Comparison of ENCODE assay signal across 1 cellular context in genomic region chr12:65602579-65603295, GRCh38.
TF ChIP-seq lines count a peak whose summit lies in the region.

No MANE protein-coding gene starts in this region.

TF ChIP-seq in HEK293, 187 proteins besides CTCF, POLR2A, EP300 and RAD21 (continued from another document and continues in another):
- 0 out of 2 replicates have a peak, but pooled peaks have one; percentile 51 for TF ChIP-seq ZEB2 (tag by site-specific recombination; IDR thresholded peaks at IDR 0.05)
- peak; percentile 66 for TF ChIP-seq ZBTB17 (tag by site-specific recombination; IDR thresholded peaks at IDR 0.05)
- TF ChIP-seq ZNF335 (tag by site-specific recombination; conservative IDR thresholded peaks at IDR 0.05) = peak; percentile 89
- no peak for TF ChIP-seq ZNF513 (tag by site-specific recombination; IDR thresholded peaks at IDR 0.05)
- TF ChIP-seq, protein P1, sequence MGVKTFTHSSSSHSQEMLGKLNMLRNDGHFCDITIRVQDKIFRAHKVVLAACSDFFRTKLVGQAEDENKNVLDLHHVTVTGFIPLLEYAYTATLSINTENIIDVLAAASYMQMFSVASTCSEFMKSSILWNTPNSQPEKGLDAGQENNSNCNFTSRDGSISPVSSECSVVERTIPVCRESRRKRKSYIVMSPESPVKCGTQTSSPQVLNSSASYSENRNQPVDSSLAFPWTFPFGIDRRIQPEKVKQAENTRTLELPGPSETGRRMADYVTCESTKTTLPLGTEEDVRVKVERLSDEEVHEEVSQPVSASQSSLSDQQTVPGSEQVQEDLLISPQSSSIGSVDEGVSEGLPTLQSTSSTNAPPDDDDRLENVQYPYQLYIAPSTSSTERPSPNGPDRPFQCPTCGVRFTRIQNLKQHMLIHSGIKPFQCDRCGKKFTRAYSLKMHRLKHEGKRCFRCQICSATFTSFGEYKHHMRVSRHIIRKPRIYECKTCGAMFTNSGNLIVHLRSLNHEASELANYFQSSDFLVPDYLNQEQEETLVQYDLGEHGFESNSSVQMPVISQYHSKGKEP (tag by site-specific recombination; IDR thresholded peaks at IDR 0.05) = 0 out of 2 replicates have a peak, but pooled peaks have one; percentile 21
- no peak for TF ChIP-seq ZNF433 (tag by site-specific recombination; IDR thresholded peaks at IDR 0.05; ENCODE audit: low read depth)
- TF ChIP-seq ZNF768 (tag by site-specific recombination; IDR thresholded peaks at IDR 0.05) = no peak
- TF ChIP-seq ZFP37 (tag by site-specific recombination; IDR thresholded peaks at IDR 0.05) = no peak
- no peak for TF ChIP-seq ZNF169 (tag by site-specific recombination; IDR thresholded peaks at IDR 0.05)
- no peak for TF ChIP-seq KLF8 (tag by site-specific recombination; IDR thresholded peaks at IDR 0.05)
- TF ChIP-seq PRDM1 (tag by site-specific recombination; IDR thresholded peaks at IDR 0.05) = no peak
- TF ChIP-seq SETDB1 (IDR thresholded peaks at IDR 0.05; ENCODE audit: insufficient read length, low read length) = no peak
- TF ChIP-seq ZNF366 (tag by site-specific recombination; conservative IDR thresholded peaks at IDR 0.05) = no peak; the same call in 1 of the 2 replicates
- TF ChIP-seq ZNF19 (tag by site-specific recombination; IDR thresholded peaks at IDR 0.05; ENCODE audit: low read depth) = no peak
- no peak for TF ChIP-seq ZNF837 (tag by site-specific recombination; IDR thresholded peaks at IDR 0.05)
- TF ChIP-seq INSM2 (tag by site-specific recombination; IDR thresholded peaks at IDR 0.05) = peak; percentile 66
- TF ChIP-seq OVOL3 (tag by site-specific recombination; IDR thresholded peaks at IDR 0.05) = no peak
- no peak for TF ChIP-seq ZNF140 (tag by site-specific recombination; IDR thresholded peaks at IDR 0.05)
- no peak for TF ChIP-seq ZNF157 (tag by site-specific recombination; IDR thresholded peaks at IDR 0.05)
- TF ChIP-seq YY2 (tag by site-specific recombination; IDR thresholded peaks at IDR 0.05) = no peak
- TF ChIP-seq, protein P2, sequence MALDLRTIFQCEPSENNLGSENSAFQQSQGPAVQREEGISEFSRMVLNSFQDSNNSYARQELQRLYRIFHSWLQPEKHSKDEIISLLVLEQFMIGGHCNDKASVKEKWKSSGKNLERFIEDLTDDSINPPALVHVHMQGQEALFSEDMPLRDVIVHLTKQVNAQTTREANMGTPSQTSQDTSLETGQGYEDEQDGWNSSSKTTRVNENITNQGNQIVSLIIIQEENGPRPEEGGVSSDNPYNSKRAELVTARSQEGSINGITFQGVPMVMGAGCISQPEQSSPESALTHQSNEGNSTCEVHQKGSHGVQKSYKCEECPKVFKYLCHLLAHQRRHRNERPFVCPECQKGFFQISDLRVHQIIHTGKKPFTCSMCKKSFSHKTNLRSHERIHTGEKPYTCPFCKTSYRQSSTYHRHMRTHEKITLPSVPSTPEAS (tag by site-specific recombination; IDR thresholded peaks at IDR 0.05) = no peak
- peak; percentile 96 for TF ChIP-seq KLF17 (tag by site-specific recombination; IDR thresholded peaks at IDR 0.05)
- no peak for TF ChIP-seq ZNF174 (tag by site-specific recombination; IDR thresholded peaks at IDR 0.05)
- no peak for TF ChIP-seq ZNF146 (tag by site-specific recombination; IDR thresholded peaks at IDR 0.05)
- no peak for TF ChIP-seq ZNF521 (tag by site-specific recombination; IDR thresholded peaks at IDR 0.05)
- no peak for TF ChIP-seq HOXD13 (CRISPR knock-in tag; IDR thresholded peaks at IDR 0.05; ENCODE audit: borderline replicate concordance)
- TF ChIP-seq ZBTB49 (tag by site-specific recombination; IDR thresholded peaks at IDR 0.05; ENCODE audit: low read depth) = no peak
- TF ChIP-seq ZNF266 (tag by site-specific recombination; IDR thresholded peaks at IDR 0.05; ENCODE audit: low read depth) = no peak
- TF ChIP-seq KLF10 (tag by site-specific recombination; IDR thresholded peaks at IDR 0.05) = peak; percentile 43; the same call in 1 of the 2 replicates
- no peak for TF ChIP-seq ZNF776 (tag by site-specific recombination; IDR thresholded peaks at IDR 0.05; ENCODE audit: borderline replicate concordance)
- peak; percentile 7; the same call in 1 of the 2 replicates for TF ChIP-seq ZNF76 (tag by site-specific recombination; IDR thresholded peaks at IDR 0.05; ENCODE audit: borderline replicate concordance, low read depth)
- no peak for TF ChIP-seq ZNF16 (tag by site-specific recombination; IDR thresholded peaks at IDR 0.05; ENCODE audit: low read depth)
- TF ChIP-seq, protein P3, sequence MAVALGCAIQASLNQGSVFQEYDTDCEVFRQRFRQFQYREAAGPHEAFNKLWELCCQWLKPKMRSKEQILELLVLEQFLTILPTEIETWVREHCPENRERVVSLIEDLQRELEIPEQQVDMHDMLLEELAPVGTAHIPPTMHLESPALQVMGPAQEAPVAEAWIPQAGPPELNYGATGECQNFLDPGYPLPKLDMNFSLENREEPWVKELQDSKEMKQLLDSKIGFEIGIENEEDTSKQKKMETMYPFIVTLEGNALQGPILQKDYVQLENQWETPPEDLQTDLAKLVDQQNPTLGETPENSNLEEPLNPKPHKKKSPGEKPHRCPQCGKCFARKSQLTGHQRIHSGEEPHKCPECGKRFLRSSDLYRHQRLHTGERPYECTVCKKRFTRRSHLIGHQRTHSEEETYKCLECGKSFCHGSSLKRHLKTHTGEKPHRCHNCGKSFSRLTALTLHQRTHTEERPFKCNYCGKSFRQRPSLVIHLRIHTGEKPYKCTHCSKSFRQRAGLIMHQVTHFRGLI (tag by site-specific recombination; IDR thresholded peaks at IDR 0.05) = peak; percentile 21; the same call in 1 of the 2 replicates
- TF ChIP-seq ZNF114 (tag by site-specific recombination; IDR thresholded peaks at IDR 0.05) = no peak
- TF ChIP-seq ZNF660 (tag by site-specific recombination; IDR thresholded peaks at IDR 0.05) = peak; percentile 58; the same call in 1 of the 2 replicates
- TF ChIP-seq ZNF549 (tag by site-specific recombination; IDR thresholded peaks at IDR 0.05) = no peak
- no peak for TF ChIP-seq ZNF350 (tag by site-specific recombination; IDR thresholded peaks at IDR 0.05)
- TF ChIP-seq ZNF473 (tag by site-specific recombination; IDR thresholded peaks at IDR 0.05) = no peak
- no peak for TF ChIP-seq ZNF704 (tag by site-specific recombination; IDR thresholded peaks at IDR 0.05)
- no peak for TF ChIP-seq RBAK (tag by site-specific recombination; IDR thresholded peaks at IDR 0.05)
- TF ChIP-seq ZNF610 (tag by site-specific recombination; IDR thresholded peaks at IDR 0.05; ENCODE audit: borderline replicate concordance) = no peak
- TF ChIP-seq, protein P4, sequence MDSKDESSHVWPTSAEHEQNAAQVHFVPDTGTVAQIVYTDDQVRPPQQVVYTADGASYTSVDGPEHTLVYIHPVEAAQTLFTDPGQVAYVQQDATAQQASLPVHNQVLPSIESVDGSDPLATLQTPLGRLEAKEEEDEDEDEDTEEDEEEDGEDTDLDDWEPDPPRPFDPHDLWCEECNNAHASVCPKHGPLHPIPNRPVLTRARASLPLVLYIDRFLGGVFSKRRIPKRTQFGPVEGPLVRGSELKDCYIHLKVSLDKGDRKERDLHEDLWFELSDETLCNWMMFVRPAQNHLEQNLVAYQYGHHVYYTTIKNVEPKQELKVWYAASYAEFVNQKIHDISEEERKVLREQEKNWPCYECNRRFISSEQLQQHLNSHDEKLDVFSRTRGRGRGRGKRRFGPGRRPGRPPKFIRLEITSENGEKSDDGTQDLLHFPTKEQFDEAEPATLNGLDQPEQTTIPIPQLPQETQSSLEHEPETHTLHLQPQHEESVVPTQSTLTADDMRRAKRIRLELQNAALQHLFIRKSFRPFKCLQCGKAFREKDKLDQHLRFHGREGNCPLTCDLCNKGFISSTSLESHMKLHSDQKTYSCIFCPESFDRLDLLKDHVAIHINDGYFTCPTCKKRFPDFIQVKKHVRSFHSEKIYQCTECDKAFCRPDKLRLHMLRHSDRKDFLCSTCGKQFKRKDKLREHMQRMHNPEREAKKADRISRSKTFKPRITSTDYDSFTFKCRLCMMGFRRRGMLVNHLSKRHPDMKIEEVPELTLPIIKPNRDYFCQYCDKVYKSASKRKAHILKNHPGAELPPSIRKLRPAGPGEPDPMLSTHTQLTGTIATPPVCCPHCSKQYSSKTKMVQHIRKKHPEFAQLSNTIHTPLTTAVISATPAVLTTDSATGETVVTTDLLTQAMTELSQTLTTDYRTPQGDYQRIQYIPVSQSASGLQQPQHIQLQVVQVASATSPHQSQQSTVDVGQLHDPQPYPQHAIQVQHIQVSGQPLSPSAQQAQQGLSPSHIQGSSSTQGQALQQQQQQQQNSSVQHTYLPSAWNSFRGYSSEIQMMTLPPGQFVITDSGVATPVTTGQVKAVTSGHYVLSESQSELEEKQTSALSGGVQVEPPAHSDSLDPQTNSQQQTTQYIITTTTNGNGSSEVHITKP (tag by site-specific recombination; IDR thresholded peaks at IDR 0.05) = no peak
- no peak for TF ChIP-seq ZNF324 (tag by site-specific recombination; IDR thresholded peaks at IDR 0.05)
- peak; percentile 63; the same call in 1 of the 2 replicates for TF ChIP-seq ZNF223 (tag by site-specific recombination; IDR thresholded peaks at IDR 0.05)
- no peak for TF ChIP-seq ZNF202 (tag by site-specific recombination; IDR thresholded peaks at IDR 0.05; ENCODE audit: borderline replicate concordance)
- TF ChIP-seq ZNF488 (tag by site-specific recombination; IDR thresholded peaks at IDR 0.05) = no peak
- TF ChIP-seq ZNF664 (tag by site-specific recombination; IDR thresholded peaks at IDR 0.05) = no peak
- no peak for TF ChIP-seq ZNF626 (tag by site-specific recombination; IDR thresholded peaks at IDR 0.05)
- peak; percentile 99 for TF ChIP-seq KLF1 (tag by site-specific recombination; IDR thresholded peaks at IDR 0.05)
- no peak for TF ChIP-seq ZNF239 (tag by site-specific recombination; IDR thresholded peaks at IDR 0.05)
- no peak for TF ChIP-seq ZNF544 (tag by site-specific recombination; IDR thresholded peaks at IDR 0.05)
- no peak for TF ChIP-seq GLI2 (tag by site-specific recombination; IDR thresholded peaks at IDR 0.05; ENCODE audit: borderline replicate concordance, low read depth)
